ENCODE assay signal across 17 cellular contexts in genomic region chr2:173165443-173166234, GRCh38.
A peak's percentile ranks its signal among the peaks of the same experiment; 100 is the strongest.
DNase-seq lines count a peak whose midpoint lies in the region; ATAC-seq, FAIRE-seq and TF ChIP-seq lines count a peak whose summit lies in the region.
"Had no signal": no experiment of that assay in that cellular context is flagged by ENCODE, and none has a peak within 500 bp of the region (broad histone marks: within the 10 kb centered on the region; RNA-seq: fewer than 3 reads in every experiment).

No MANE protein-coding gene starts in this region.

- TF ChIP-seq POLR2A in A549 (IDR thresholded peaks at IDR 0.05; ENCODE audit: low read length) (no peak), gastrocnemius medialis (IDR thresholded peaks at IDR 0.05) (no peak)

- CTCF ChIA-PET in A549 (lab: Yijun Ruan, JAX): interaction anchor here (2.7 kb wide), 1 partner anchor 138 kb away, joined by 6 read pairs; no protein-coding TSS in a partner anchor

- ATAC-seq in A549 (peak in 1 of 2 experiments; percentile 44; a peak in 3 of 6 replicates), gastrocnemius medialis (peak; percentile 47 to 78), sciatic nerve (no peak)
- ATAC-seq: HCT116 had no signal

- DNase-seq in A549 (ENCODE audit: low read depth in 1 of 2, low spot score in 1 of 2): no peak
- DNase-seq in MG63: peak; percentile 23
- DNase-seq in kidney tubule cell (ENCODE audit: low spot score): peak; percentile 17
- DNase-seq in gastrocnemius medialis: peak; percentile 10 to 41
- no peak for DNase-seq in GM13977 (ENCODE audit: low spot score)
- DNase-seq in sciatic nerve (ENCODE audit: low spot score): no peak
- DNase-seq in AG08396 (ENCODE audit: low spot score): no peak
- DNase-seq: 8988T; ACHN; C1 segment of cervical spinal cord; Calu3; CD4-positive, alpha-beta T cell; DMS 273 treated with DMSO at 0.1 percent for 48 hours; DMS79 had no signal

- peaks cover 54% of the 10 kb centered on the region for H3K4me1 ChIP-seq in A549
- peaks cover 47 to 54% of the 10 kb centered on the region in 2 donors for H3K4me1 ChIP-seq in gastrocnemius medialis

- POLR2A ChIA-PET in A549 (lab: Yijun Ruan, JAX): no interaction called here

- in situ Hi-C loops in gastrocnemius medialis (cut with MboI; ENCODE audit: low sequenced_read_pairs in 4 of 4) (no loop called here), GM13977 (cut with MboI; ENCODE audit: low pct_unique_long_range_greater_than_20kb, low sequenced_read_pairs, unreplicated experiment) (no loop called here)

- no peak for TF ChIP-seq RAD21 in A549 (conservative IDR thresholded peaks at IDR 0.05 in 1 of 2, IDR thresholded peaks at IDR 0.05 in 1 of 2)

- H3K27ac ChIP-seq in A549 (peak overlapping the region; percentile 1 to 63; a peak in 3 of 6 replicates), gastrocnemius medialis (peak overlapping the region; percentile 58 to 67 (median 62))

- no peak for FAIRE-seq in A549 (lab: Jason Lieb, UNC)
- FAIRE-seq: GM12891, GM19239 had no signal

- H3K27me3 ChIP-seq in MG63 (no peaks in the 10 kb centered on the region), gastrocnemius medialis (no peaks in the 10 kb centered on the region)

- H3K36me3 ChIP-seq in MG63 (peaks cover 7% of the 10 kb centered on the region), gastrocnemius medialis (no peaks in the 10 kb centered on the region)

- H3K4me3 ChIP-seq in A549 (no peak overlapping the region), MG63 (no peak overlapping the region), gastrocnemius medialis (no peak overlapping the region)

- TF ChIP-seq CTCF in A549 (IDR thresholded peaks at IDR 0.05): no peak
- TF ChIP-seq CTCF in gastrocnemius medialis (IDR thresholded peaks at IDR 0.05 in 4 of 5, conservative IDR thresholded peaks at IDR 0.05 in 1 of 5): no peak
- no peak for TF ChIP-seq CTCF in GM13977 (IDR thresholded peaks at IDR 0.05; ENCODE audit: extremely low read depth, insufficient read depth, missing control alignments)

- no peaks in the 10 kb centered on the region for H3K9me3 ChIP-seq in A549
- 0 out of 2 replicates have a peak, but pooled peaks cover 4% of the 10 kb centered on the region for H3K9me3 ChIP-seq in MG63
- H3K9me3 ChIP-seq in gastrocnemius medialis: no peaks in the 10 kb centered on the region

- peak overlapping the region; percentile 43 for H3K4me2 ChIP-seq in A549

- WGBS in A549 (ENCODE audit: missing lambda C conversion rate): 55% methylated on average over 5 of the region's 5 CpGs

- intact Hi-C loops in gastrocnemius medialis (cut with DNase I; ENCODE audit: low total_unique reads) (no loop called here), sciatic nerve (cut with DNase I) (no loop called here)

- no peak for TF ChIP-seq EP300 in A549 (IDR thresholded peaks at IDR 0.05)

TF ChIP-seq in A549, 52 proteins besides CTCF, POLR2A, EP300 and RAD21:
- TF ChIP-seq KDM5A (IDR thresholded peaks at IDR 0.05): no peak
- TF ChIP-seq MAFK (IDR thresholded peaks at IDR 0.05; ENCODE audit: partially characterized antibody): peak; percentile 67

Comparison
In these comparisons a context has a peak if more than half of its experiments do, and no peak if none do; other contexts are left out.
1. DNase-seq: peak in MG63 (single experiment), kidney tubule cell (single experiment) and gastrocnemius medialis (2 of 2); none in A549 (0 of 2), GM13977 (single experiment), sciatic nerve (single experiment) and AG08396 (single experiment).